In genomic region chr21:46437511-46437910, GRCh38 we compare ENCODE assay signal across 28 cellular contexts. TPM values are rescaled to one million over a fixed set of nuclear protein-coding genes. Genes with fewer than 3 reads are reported as not detected.
A peak's percentile ranks its signal among the peaks of the same experiment; 100 is the strongest.
DNase-seq lines count a peak whose midpoint lies in the region; ATAC-seq and TF ChIP-seq lines count a peak whose summit lies in the region.
"Had no signal": no experiment of that assay in that cellular context is flagged by ENCODE, and none has a peak within 500 bp of the region (broad histone marks: within the 10 kb centered on the region; RNA-seq: fewer than 3 reads in every experiment).

No MANE protein-coding gene starts in this region.

- no peak overlapping the region for H2AFZ ChIP-seq in GM23338

- H3K27me3 Mint-ChIP-seq in GM23338 (ENCODE audit: insufficient read depth, low read depth, poor library complexity) = peaks cover 7% of the 10 kb centered on the region
- H3K27me3 Mint-ChIP-seq in activated CD8-positive, alpha-beta T cell treated with anti-CD3 and anti-CD28 coated beads, Interleukin-2, amount 10 ng/mL, durations not matched to agents 7 days and 5 days (ENCODE audit: low read depth) = no peaks in the 10 kb centered on the region
- H3K27me3 Mint-ChIP-seq in immature natural killer cell (ENCODE audit: low read depth in 3 of 3) = peaks cover 2% of the 10 kb centered on the region in 3 donors
- H3K27me3 Mint-ChIP-seq: type B pancreatic cell had no signal

- ATAC-seq in GM23338 = no peak
- ATAC-seq in activated CD8-positive, alpha-beta T cell treated with anti-CD3 and anti-CD28 coated beads, Interleukin-2, amount 10 ng/mL, durations not matched to agents 7 days and 5 days = no peak
- ATAC-seq in sciatic nerve = no peak
- no peak for ATAC-seq in GM19395 (IDR thresholded peaks at IDR 0.05; ENCODE audit: unreplicated experiment)
- ATAC-seq: left lobe of liver, right lobe of liver had no signal

- 0 out of 2 replicates have a peak, but pooled peaks cover 6% of the 10 kb centered on the region for H3F3A ChIP-seq in GM23338 (replicated peaks; ENCODE audit: low read depth)

- CTCF ChIA-PET in activated CD8-positive, alpha-beta T cell treated with anti-CD3 and anti-CD28 coated beads, Interleukin-2, amount 10 ng/mL, durations not matched to agents 7 days and 5 days (lab: Charles Lee) = interaction anchor here (0.8 to 1.3 kb wide), 2 partner anchors 20 to 112 kb away, joined by 3 read pairs; a partner anchor contains a TSS

- H3K4me1 Mint-ChIP-seq in GM23338 = no peaks in the 10 kb centered on the region
- peaks cover 18% of the 10 kb centered on the region for H3K4me1 Mint-ChIP-seq in activated CD8-positive, alpha-beta T cell treated with anti-CD3 and anti-CD28 coated beads, Interleukin-2, amount 10 ng/mL, durations not matched to agents 7 days and 5 days (ENCODE audit: low read depth)
- H3K4me1 Mint-ChIP-seq in immature natural killer cell = peaks cover 7 to 9% of the 10 kb centered on the region in 2 donors

- H3K27ac Mint-ChIP-seq in GM23338 = peak overlapping the region; percentile 74; the same call in 1 of the 2 replicates
- H3K27ac Mint-ChIP-seq in activated CD8-positive, alpha-beta T cell treated with anti-CD3 and anti-CD28 coated beads, Interleukin-2, amount 10 ng/mL, durations not matched to agents 7 days and 5 days = peak overlapping the region; percentile 76
- H3K27ac Mint-ChIP-seq in immature natural killer cell = peak overlapping the region in 5 of 6 donors; percentile 23 to 82 (median 56)
- H3K27ac Mint-ChIP-seq: activated T-helper 1 cell treated with anti-CD3 and anti-CD28 coated beads, Interleukin-12 subunit alpha, Interleukin-12 subunit beta, Interleukin-2, Interleukin-4 antibody, amounts not matched to agents 30 ng/mL and 10 ng/mL and 1 ng/mL, durations not matched to agents 14 hours and 24 hours and 36 hours; T-helper 2 cell treated with Interferon-gamma antibody and Interleukin-4, amounts not matched to agents 5 μg/mL and 100 μg/mL, for 36 hours; type B pancreatic cell had no signal

- H3K9me2 ChIP-seq in GM23338 (ENCODE audit: insufficient read depth) = no peaks in the 10 kb centered on the region

- H3K9me3 Mint-ChIP-seq in GM23338 (no peaks in the 10 kb centered on the region; the same call in 2 of the 3 replicates), immature natural killer cell (no peaks in the 10 kb centered on the region)
- no peaks in the 10 kb centered on the region for H3K9me3 Mint-ChIP-seq in activated CD8-positive, alpha-beta T cell treated with anti-CD3 and anti-CD28 coated beads, Interleukin-2, amount 10 ng/mL, durations not matched to agents 7 days and 5 days (ENCODE audit: insufficient read depth)
- H3K9me3 Mint-ChIP-seq: activated T-helper 1 cell treated with anti-CD3 and anti-CD28 coated beads, Interleukin-12 subunit alpha, Interleukin-12 subunit beta, Interleukin-2, Interleukin-4 antibody, amounts not matched to agents 30 ng/mL and 10 ng/mL and 1 ng/mL, durations not matched to agents 14 hours and 24 hours and 36 hours; T-helper 2 cell treated with Interferon-gamma antibody and Interleukin-4, amounts not matched to agents 5 μg/mL and 100 μg/mL, for 36 hours; type B pancreatic cell had no signal

- H3K36me3 Mint-ChIP-seq in GM23338 (ENCODE audit: low read depth) (peaks cover 69% of the 10 kb centered on the region), immature natural killer cell (peaks cover 6 to 46% (median 22%) of the 10 kb centered on the region in 3 donors)
- H3K36me3 Mint-ChIP-seq in activated CD8-positive, alpha-beta T cell treated with anti-CD3 and anti-CD28 coated beads, Interleukin-2, amount 10 ng/mL, durations not matched to agents 7 days and 5 days (ENCODE audit: low read depth) = peaks cover 66% of the 10 kb centered on the region

- TF ChIP-seq CTCF in GM23338 (conservative IDR thresholded peaks at IDR 0.05; ENCODE audit: low read depth in 2 of 2) (no peak), GM13977 (IDR thresholded peaks at IDR 0.05; ENCODE audit: extremely low read depth, insufficient read depth, missing control alignments) (no peak)

- no peak overlapping the region for H3K4me3 ChIP-seq in GM23338
- H3K4me3 ChIP-seq: Peyer's patch, right lobe of liver had no signal

- H3K4me3 Mint-ChIP-seq in GM23338 (no peak overlapping the region), immature natural killer cell (no peak overlapping the region)
- no peak overlapping the region for H3K4me3 Mint-ChIP-seq in activated CD8-positive, alpha-beta T cell treated with anti-CD3 and anti-CD28 coated beads, Interleukin-2, amount 10 ng/mL, durations not matched to agents 7 days and 5 days
- H3K4me3 Mint-ChIP-seq: activated T-helper 1 cell treated with anti-CD3 and anti-CD28 coated beads, Interleukin-12 subunit alpha, Interleukin-12 subunit beta, Interleukin-2, Interleukin-4 antibody, amounts not matched to agents 30 ng/mL and 10 ng/mL and 1 ng/mL, durations not matched to agents 14 hours and 24 hours and 36 hours; T-helper 2 cell treated with Interferon-gamma antibody and Interleukin-4, amounts not matched to agents 5 μg/mL and 100 μg/mL, for 36 hours; type B pancreatic cell had no signal

- intact Hi-C loops in sciatic nerve (cut with DNase I) = no loop called here

- peaks cover 4% of the 10 kb centered on the region; the same call in 1 of the 2 replicates for H3K36me3 ChIP-seq in GM23338 (ENCODE audit: insufficient read depth)

- H4K20me1 ChIP-seq in GM23338 (replicated peaks; ENCODE audit: insufficient read depth) = no peaks in the 10 kb centered on the region; the same call in 1 of the 2 replicates

- H3K4me2 ChIP-seq in GM23338 = no peak overlapping the region

- in situ Hi-C loops in GM13977 (cut with MboI; ENCODE audit: low pct_unique_long_range_greater_than_20kb, low sequenced_read_pairs, unreplicated experiment) = no loop called here

- DNase-seq in GM23338 (ENCODE audit: low spot score) = no peak
- DNase-seq in activated CD8-positive, alpha-beta T cell treated with anti-CD3 and anti-CD28 coated beads, Interleukin-2, amount 10 ng/mL, durations not matched to agents 7 days and 5 days = no peak
- no peak for DNase-seq in immature natural killer cell
- peak; percentile 63 for DNase-seq in putamen (ENCODE audit: low spot score)
- DNase-seq in GM13977 (ENCODE audit: low spot score) = no peak
- no peak for DNase-seq in sciatic nerve (ENCODE audit: low spot score)
- DNase-seq: activated naive CD4-positive, alpha-beta T cell treated with Interleukin-2 at 50 U/mL for 16 hours; amniotic stem cell; brain microvascular endothelial cell; C1 segment of cervical spinal cord; Calu3; DMS79; effector CD4-positive, alpha-beta T cell; NCI-H1048; NCI-H1694 treated with DMSO at 0.1 percent for 48 hours; NCI-H446; NCI-H748 treated with DMSO at 0.1 percent for 48 hours; Peyer's patch; right lobe of liver; SIG-M5; stimulated activated CD4-positive, alpha-beta T cell treated with anti-CD3 and anti-CD28 coated beads, Interleukin-4, amount 100 ng/mL, for 1 hour; substantia nigra had no signal

- no peak overlapping the region for H3K27ac ChIP-seq in GM23338 (ENCODE audit: low read depth)
- H3K27ac ChIP-seq: brain microvascular endothelial cell, neutrophil, Peyer's patch, right lobe of liver had no signal

- H3K79me2 ChIP-seq in GM23338 (replicated peaks; ENCODE audit: insufficient read depth) = no peaks in the 10 kb centered on the region; the same call in 1 of the 2 replicates

- H3K4me1 ChIP-seq in GM23338 (ENCODE audit: insufficient read depth) = no peaks in the 10 kb centered on the region
- H3K4me1 ChIP-seq: Peyer's patch, right lobe of liver had no signal

- H3K27me3 ChIP-seq in GM23338 (ENCODE audit: insufficient read depth) = no peaks in the 10 kb centered on the region
- H3K27me3 ChIP-seq: brain microvascular endothelial cell, neutrophil, Peyer's patch, right lobe of liver had no signal

- POLR2A ChIA-PET in activated CD8-positive, alpha-beta T cell treated with anti-CD3 and anti-CD28 coated beads, Interleukin-2, amount 10 ng/mL, durations not matched to agents 7 days and 5 days (lab: Charles Lee) = interaction anchor here (0.7 to 1.4 kb wide), 5 partner anchors 11 to 140 kb away, joined by 3 to 5 read pairs (median 3); no protein-coding TSS in a partner anchor

TF ChIP-seq in GM23338, 12 proteins besides CTCF, POLR2A, EP300 and RAD21 (continues in another document):
- no peak for TF ChIP-seq JUNB (IDR thresholded peaks at IDR 0.05; ENCODE audit: unreplicated experiment)
- TF ChIP-seq POLR2AphosphoS5 (IDR thresholded peaks at IDR 0.05; ENCODE audit: low read depth) = no peak
- no peak for TF ChIP-seq NANOG (IDR thresholded peaks at IDR 0.05; ENCODE audit: borderline replicate concordance)
- no peak for TF ChIP-seq STAT1 (IDR thresholded peaks at IDR 0.05; ENCODE audit: unreplicated experiment)
- no peak for TF ChIP-seq CREB1 (CRISPR knock-in tag; IDR thresholded peaks at IDR 0.05; ENCODE audit: low read depth)
- TF ChIP-seq REST (IDR thresholded peaks at IDR 0.05; ENCODE audit: unreplicated experiment) = no peak

RNA-seq across cellular contexts. Expression of gene DIP2A, which starts 21.2 kb away (rescaled TPM):
- total RNA-seq in GM23338 (2014; rRNA removed; shearing (Covaris generic)) = 34.4 and 36.3 TPM in 2 replicates
- polyA plus RNA-seq in GM23338 (2016; fragmentation: Nextera tagmentation; extraction: Ambion mirVana) (15.9 and 18.5 TPM in 2 replicates), immature natural killer cell (10 to 100 TPM; 23.1 to 64.8 (median 26.9) TPM)
- total RNA-seq in activated CD8-positive, alpha-beta T cell treated with anti-CD3 and anti-CD28 coated beads, Interleukin-2, amount 10 ng/mL, durations not matched to agents 7 days and 5 days = 10 to 100 TPM; 53.7 to 53.9 TPM
- total RNA-seq in sciatic nerve = 73.7 TPM
